ENCODE assay signal across 8 cellular contexts in the genomic region with DNA sequence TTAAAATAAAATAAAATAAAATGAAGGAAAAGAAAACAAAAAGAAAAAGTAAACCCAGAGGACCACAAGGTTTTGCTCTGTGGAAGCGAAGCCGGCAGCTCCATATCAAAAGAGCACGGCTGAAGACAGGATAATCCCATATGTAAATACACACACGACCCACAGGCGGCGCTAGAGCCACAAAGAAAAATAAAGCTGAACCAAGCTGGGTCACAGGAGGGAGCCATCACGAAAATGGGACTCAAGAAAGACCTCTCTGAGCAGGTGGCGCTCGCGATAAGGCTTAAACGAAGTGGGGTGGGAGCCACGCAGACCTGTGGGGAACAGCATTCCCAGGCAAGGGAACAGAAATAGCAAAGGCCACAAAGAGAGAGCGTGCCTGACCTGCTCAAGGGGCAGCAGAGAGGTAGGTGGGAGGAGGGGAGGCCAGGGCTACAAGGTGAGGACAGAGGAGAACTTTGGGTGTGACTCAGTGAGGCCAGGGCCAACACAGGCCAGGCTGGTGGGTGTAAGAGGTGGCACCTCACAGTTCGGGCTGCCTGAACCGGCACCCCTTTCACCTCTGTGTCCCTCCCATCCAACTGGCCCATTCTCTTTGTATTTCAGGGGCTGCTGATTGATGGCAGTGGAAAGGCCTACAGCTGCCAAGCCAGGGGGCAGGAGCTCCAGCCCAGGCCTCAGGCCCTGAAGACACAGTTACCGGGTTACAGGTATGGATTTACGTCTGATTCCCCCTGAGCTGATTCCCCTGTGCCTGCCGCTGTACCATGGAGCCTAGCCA. TPM values are rescaled to one million over a fixed set of nuclear protein-coding genes. Genes with fewer than 3 reads are reported as not detected.
DNase-seq lines count a peak whose midpoint lies in the region; ATAC-seq and TF ChIP-seq lines count a peak whose summit lies in the region.

No MANE protein-coding gene starts in this region.

- no peak overlapping the region for H3K27ac ChIP-seq in trophoblast cell (ENCODE audit: low read depth, low read length)
- no peak overlapping the region for H3K27ac ChIP-seq in upper lobe of right lung

- no peak overlapping the region for H2BK120ac ChIP-seq in trophoblast cell (ENCODE audit: insufficient read depth, low read length, poor library complexity)

- H3F3A ChIP-seq in Loucy (ENCODE audit: low read depth) = no peaks in the 10 kb centered on the region

- H3K4me2 ChIP-seq in Loucy (ENCODE audit: low read depth, low read length, poor library complexity, severe bottlenecking) (no peak overlapping the region), trophoblast cell (ENCODE audit: low read length) (no peak overlapping the region)

- H2AFZ ChIP-seq in Loucy (ENCODE audit: low read length) (no peak overlapping the region), trophoblast cell (ENCODE audit: insufficient read depth, low read length, poor library complexity) (no peak overlapping the region)

- peak; percentile 91 for TF ChIP-seq CTCF in Loucy (conservative IDR thresholded peaks at IDR 0.05; ENCODE audit: low read length)
- peak; percentile 77 for TF ChIP-seq CTCF in upper lobe of right lung (IDR thresholded peaks at IDR 0.05)

- no peak overlapping the region for H3K14ac ChIP-seq in trophoblast cell (ENCODE audit: low read length)

- H3K9ac ChIP-seq in Loucy (ENCODE audit: low read depth, low read length, poor library complexity, severe bottlenecking) (no peak overlapping the region), trophoblast cell (ENCODE audit: low read length) (no peak overlapping the region)

- DNase-seq in DMS53 treated with DMSO at 0.1 percent for 48 hours (lab: John Stamatoyannopoulos, UW; ENCODE audit: unreplicated experiment) (peak; percentile 70), RPMI8226 (peak; percentile 86), foreskin melanocyte (peak; percentile 47), trophoblast cell (peak; percentile 74 to 96), upper lobe of right lung (peak; percentile 75)
- peak; percentile 29 to 35 for DNase-seq in activated T-helper 1 cell treated with anti-CD3 and anti-CD28 coated beads, Interleukin-2, amount 50 U/mL, for 16 hours (ENCODE audit: low read depth in 1 of 2, low spot score in 1 of 2)

- no peak overlapping the region for H3K18ac ChIP-seq in trophoblast cell (ENCODE audit: low read length)

- H3K9me3 ChIP-seq in Loucy (ENCODE audit: insufficient read depth, low read depth, low read length) (no peaks in the 10 kb centered on the region), trophoblast cell (ENCODE audit: insufficient read depth, low read depth, low read length) (peaks cover 8% of the 10 kb centered on the region), upper lobe of right lung (no peaks in the 10 kb centered on the region)

- no peak overlapping the region for H3K23ac ChIP-seq in trophoblast cell (ENCODE audit: low read length)

- H4K8ac ChIP-seq in trophoblast cell (ENCODE audit: low read depth, low read length) = no peak overlapping the region

- H2BK12ac ChIP-seq in trophoblast cell (ENCODE audit: low read length) = peak overlapping the region; percentile 13

- ATAC-seq in upper lobe of right lung = peak; percentile 80
- ATAC-seq in GM18498 (IDR thresholded peaks at IDR 0.05; ENCODE audit: unreplicated experiment) = no peak

- WGBS in trophoblast cell (ENCODE audit: extremely low coverage, insufficient coverage, insufficient read length) = no CpG with 5 or more reads among the region's 18 CpGs

- H3K79me1 ChIP-seq in trophoblast cell (ENCODE audit: low read length) = no peaks in the 10 kb centered on the region

- H3K4me1 ChIP-seq in Loucy (ENCODE audit: insufficient read depth, low read length, poor library complexity, severe bottlenecking) (no peaks in the 10 kb centered on the region), trophoblast cell (ENCODE audit: control insufficient read depth in 1 of 2, insufficient read depth in 2 of 2, low read length in 2 of 2) (peaks cover 0 to 2% of the 10 kb centered on the region in 2 experiments), upper lobe of right lung (no peaks in the 10 kb centered on the region)

- H4K20me1 ChIP-seq in Loucy (ENCODE audit: insufficient read depth, low read length, poor library complexity, severe bottlenecking) = no peaks in the 10 kb centered on the region

- H3K9me2 ChIP-seq in Loucy (replicated peaks; ENCODE audit: low read depth, low read length) = no peaks in the 10 kb centered on the region

- intact Hi-C loops in upper lobe of right lung (cut with DNase I) = loop anchor here (5.0 kb wide), 1 partner anchor 65 kb away; no protein-coding TSS in a partner anchor

- H3K79me2 ChIP-seq in Loucy (ENCODE audit: insufficient read depth, low read length) (no peaks in the 10 kb centered on the region), trophoblast cell (ENCODE audit: control insufficient read depth, insufficient read depth, low read length, poor library complexity) (no peaks in the 10 kb centered on the region)

- H3K4ac ChIP-seq in trophoblast cell (ENCODE audit: low read depth, low read length) = peak overlapping the region; percentile 48

- H3K4me3 ChIP-seq in Loucy (ENCODE audit: low read length, poor library complexity, severe bottlenecking) (no peak overlapping the region), trophoblast cell (ENCODE audit: low read depth, low read length) (no peak overlapping the region), upper lobe of right lung (no peak overlapping the region)

- H4K91ac ChIP-seq in trophoblast cell (ENCODE audit: low read depth, low read length) = peak overlapping the region; percentile 63

- H3K36me3 ChIP-seq in Loucy (ENCODE audit: insufficient read depth, low read length) (no peaks in the 10 kb centered on the region), trophoblast cell (ENCODE audit: control insufficient read depth in 1 of 2, insufficient read depth in 2 of 2, low read length in 2 of 2) (peaks cover 19 to 30% of the 10 kb centered on the region in 2 experiments), upper lobe of right lung (no peaks in the 10 kb centered on the region)

- H4K12ac ChIP-seq in trophoblast cell (ENCODE audit: low read depth, low read length) = no peak overlapping the region

- H2AK5ac ChIP-seq in trophoblast cell (ENCODE audit: low read length) = no peak overlapping the region

- H2BK5ac ChIP-seq in trophoblast cell (ENCODE audit: low read depth, low read length, poor library complexity) = no peak overlapping the region

- no peaks in the 10 kb centered on the region for H3K27me3 ChIP-seq in Loucy (ENCODE audit: insufficient read depth, low read length, poor library complexity, severe bottlenecking)
- no peaks in the 10 kb centered on the region for H3K27me3 ChIP-seq in trophoblast cell (ENCODE audit: insufficient read depth, low read length)
- H3K27me3 ChIP-seq in upper lobe of right lung = no peaks in the 10 kb centered on the region

RNA-seq across cellular contexts. Expression of gene PTGIS, which starts 26.0 kb away (rescaled TPM):
- 11.2 and 11.8 TPM in 2 replicates for polyA plus RNA-seq in trophoblast cell (2013)
- 42.1 TPM for total RNA-seq in upper lobe of right lung

RNA-seq across cellular contexts. Expression of gene KCNB1, which starts 59.5 kb away (rescaled TPM):
- 0.01 and 0.14 TPM in 2 replicates for polyA plus RNA-seq in trophoblast cell (2013)
- total RNA-seq in upper lobe of right lung = 0.41 TPM

Comparison
In these comparisons a context has a peak if more than half of its experiments do, and no peak if none do; other contexts are left out.
1. DNase-seq: peak in every context shown above with its lines; median percentile 86 in RPMI8226; 85 in trophoblast cell; 75 in upper lobe of right lung; 70 in DMS53 treated with DMSO at 0.1 percent for 48 hours; 47 in foreskin melanocyte; 32 in activated T-helper 1 cell treated with anti-CD3 and anti-CD28 coated beads, Interleukin-2, amount 50 U/mL, for 16 hours.